8 cellular contexts compared by ENCODE assay signal in the genomic region with DNA sequence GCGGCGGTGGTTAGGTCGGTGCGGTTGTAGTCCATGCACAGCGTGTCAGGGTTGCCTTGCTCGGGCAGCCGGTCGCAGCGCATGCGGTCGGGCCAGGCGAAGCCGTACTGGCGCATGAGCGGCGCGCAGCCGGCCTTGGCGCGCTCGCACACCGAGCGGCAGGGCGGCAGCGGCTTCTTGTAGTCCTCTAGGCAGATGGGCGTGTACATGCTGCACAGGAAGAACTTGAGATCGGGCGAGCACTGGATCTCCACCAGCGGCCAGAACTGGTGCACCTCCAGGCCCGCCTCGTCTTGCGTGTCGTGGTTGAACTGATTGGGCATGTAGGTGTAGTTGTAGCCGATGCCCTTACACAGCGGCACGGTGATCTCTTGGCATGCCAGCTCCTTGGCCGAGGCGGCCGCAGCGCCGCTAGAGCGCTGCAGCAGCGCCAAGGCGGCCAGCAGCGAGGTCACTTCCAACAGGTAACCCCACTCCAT. TPM values are rescaled to one million over a fixed set of nuclear protein-coding genes. Genes with fewer than 3 reads are reported as not detected.
DNase-seq lines count a peak whose midpoint lies in the region; ATAC-seq and TF ChIP-seq lines count a peak whose summit lies in the region.

No MANE protein-coding gene starts in this region.

- POLR2A ChIA-PET in OCI-LY7 (lab: Charles Lee): no interaction called here

- TF ChIP-seq CTCF in CD14-positive monocyte (IDR thresholded peaks at IDR 0.05): no peak
- no peak for TF ChIP-seq CTCF in OCI-LY7 (conservative IDR thresholded peaks at IDR 0.05; ENCODE audit: low read length)
- TF ChIP-seq CTCF in adrenal gland (IDR thresholded peaks at IDR 0.05): peak in 1 of 6 experiments; percentile 6

- peaks cover 17% of the 10 kb centered on the region for H3K79me1 ChIP-seq in trophoblast cell (ENCODE audit: low read length)

- H2BK5ac ChIP-seq in trophoblast cell (ENCODE audit: low read depth, low read length, poor library complexity): peak overlapping the region; percentile 58

- peak overlapping the region; percentile 4 for H3K18ac ChIP-seq in trophoblast cell (ENCODE audit: low read length)

- peaks cover 78 to 85% (median 81%) of the 10 kb centered on the region in 3 donors for H3K27me3 Mint-ChIP-seq in CD14-positive monocyte (ENCODE audit: low read depth in 3 of 3)

- ATAC-seq in GM18907 (IDR thresholded peaks at IDR 0.05; ENCODE audit: unreplicated experiment): peak; percentile 36
- peak; percentile 42 for ATAC-seq in HG03280 (IDR thresholded peaks at IDR 0.05; ENCODE audit: unreplicated experiment)
- ATAC-seq in left cardiac atrium: peak; percentile 11 to 26
- ATAC-seq in GM18873 (IDR thresholded peaks at IDR 0.05; ENCODE audit: low FRiP score, unreplicated experiment): no peak

- DNase-seq in CD14-positive monocyte (ENCODE audit: low spot score) (no peak), OCI-LY7 (ENCODE audit: low spot score) (peak; percentile 83), adrenal gland (peak; percentile 60 to 78 (median 73)), left cardiac atrium (peak; percentile 77), trophoblast cell (peak; percentile 85 to 90)

- no TSS peak for BruUV-seq in OCI-LY7 (replicated peaks; lab: Mats Ljungman, UMichigan)

- peak overlapping the region; percentile 81 for H3K4me3 ChIP-seq in OCI-LY7 (ENCODE audit: low read depth, low read length, poor library complexity, severe bottlenecking)
- H3K4me3 ChIP-seq in adrenal gland: peak overlapping the region in 3 of 4 donors; percentile 12 to 71 (median 61)
- peak overlapping the region; percentile 87 for H3K4me3 ChIP-seq in trophoblast cell (ENCODE audit: low read depth, low read length)

- H3K79me2 ChIP-seq in OCI-LY7 (ENCODE audit: insufficient read depth, low read depth, low read length): no peaks in the 10 kb centered on the region
- peaks cover 4% of the 10 kb centered on the region for H3K79me2 ChIP-seq in trophoblast cell (ENCODE audit: control insufficient read depth, insufficient read depth, low read length, poor library complexity)

- H4K8ac ChIP-seq in trophoblast cell (ENCODE audit: low read depth, low read length): peak overlapping the region; percentile 45

- no peaks in the 10 kb centered on the region for H4K20me1 ChIP-seq in OCI-LY7 (ENCODE audit: insufficient read depth, low read length)

- H3K27me3 ChIP-seq in adrenal gland: no peaks in the 10 kb centered on the region
- H3K27me3 ChIP-seq in trophoblast cell (ENCODE audit: insufficient read depth, low read length): peaks cover 2% of the 10 kb centered on the region

- peaks cover 0 to 34% (median 25%) of the 10 kb centered on the region in 7 donors for H3K9me3 Mint-ChIP-seq in CD14-positive monocyte

- H2AFZ ChIP-seq in OCI-LY7 (ENCODE audit: low read length): peak overlapping the region; percentile 86
- no peak overlapping the region for H2AFZ ChIP-seq in trophoblast cell (ENCODE audit: insufficient read depth, low read length, poor library complexity)

- peaks cover 0 to 7% of the 10 kb centered on the region in 2 donors for H3K36me3 Mint-ChIP-seq in CD14-positive monocyte

- H3K9me3 ChIP-seq in OCI-LY7 (ENCODE audit: low read length) (no peaks in the 10 kb centered on the region), adrenal gland (replicated peaks in 1 of 3) (no peaks in the 10 kb centered on the region), trophoblast cell (ENCODE audit: insufficient read depth, low read depth, low read length) (peaks cover 6% of the 10 kb centered on the region)

- H2BK120ac ChIP-seq in trophoblast cell (ENCODE audit: insufficient read depth, low read length, poor library complexity): no peak overlapping the region

- TF ChIP-seq POLR2A in adrenal gland (IDR thresholded peaks at IDR 0.05): peak in 1 of 2 donors; percentile 7

- no peak overlapping the region for H2BK12ac ChIP-seq in trophoblast cell (ENCODE audit: low read length)

- H3K4me2 ChIP-seq in OCI-LY7 (ENCODE audit: low read length): peak overlapping the region; percentile 99
- H3K4me2 ChIP-seq in trophoblast cell (ENCODE audit: low read length): peak overlapping the region; percentile 72

- peak overlapping the region; percentile 70 to 87 for H3K4me3 Mint-ChIP-seq in CD14-positive monocyte

- H3K14ac ChIP-seq in trophoblast cell (ENCODE audit: low read length): peak overlapping the region; percentile 1

- H3K9me2 ChIP-seq in OCI-LY7 (ENCODE audit: insufficient read depth, low read length): no peaks in the 10 kb centered on the region

- H4K12ac ChIP-seq in trophoblast cell (ENCODE audit: low read depth, low read length): peak overlapping the region; percentile 54

- peak overlapping the region; percentile 92 for H3K9ac ChIP-seq in trophoblast cell (ENCODE audit: low read length)

- intact Hi-C loops in CD14-positive monocyte (cut with micrococcal nuclease): no loop called here
- intact Hi-C loops in OCI-LY7 (cut with micrococcal nuclease; ENCODE audit: unreplicated experiment): loop anchor here (2.0 to 10.0 kb wide), 3 partner anchors 304 to 894 kb away; partner anchors contain the start of gene CCNY
- intact Hi-C loops in adrenal gland (cut with DNase I): loop anchor here in 1 of 2 donors (5.0 kb wide), 1 partner anchor 1136 kb away; no protein-coding TSS in a partner anchor
- intact Hi-C loops in left cardiac atrium (cut with DNase I): no loop called here

- H3K36me3 ChIP-seq in OCI-LY7 (ENCODE audit: insufficient read depth, low read length) (no peaks in the 10 kb centered on the region), adrenal gland (replicated peaks in 1 of 2) (no peaks in the 10 kb centered on the region), trophoblast cell (ENCODE audit: control insufficient read depth in 1 of 2, insufficient read depth in 2 of 2, low read length in 2 of 2) (peaks cover 0 to 4% of the 10 kb centered on the region in 2 experiments)

- CTCF ChIA-PET in OCI-LY7 (lab: Charles Lee; ENCODE audit: unreplicated experiment): no interaction called here

- H3K4me1 ChIP-seq in OCI-LY7 (ENCODE audit: insufficient read depth, low read length, poor library complexity, severe bottlenecking) (peaks cover 17% of the 10 kb centered on the region), adrenal gland (replicated peaks in 1 of 2) (peaks cover 17 to 21% of the 10 kb centered on the region in 2 donors), trophoblast cell (ENCODE audit: control insufficient read depth in 1 of 2, insufficient read depth in 2 of 2, low read length in 2 of 2) (peaks cover 11 to 18% of the 10 kb centered on the region in 2 experiments)

- no peak overlapping the region for H3K4ac ChIP-seq in trophoblast cell (ENCODE audit: low read depth, low read length)

- 0 to 1% (median 0%) methylated on average over 23 to 45 of the region's 45 CpGs; no CpG with 5 or more reads in 1 of the 4 donors for WGBS in adrenal gland, 4 donors
- no CpG with 5 or more reads among the region's 45 CpGs for WGBS in trophoblast cell (ENCODE audit: extremely low coverage, insufficient coverage, insufficient read length)

- no peak overlapping the region for H3K27ac Mint-ChIP-seq in CD14-positive monocyte

- no peak overlapping the region for H2AK5ac ChIP-seq in trophoblast cell (ENCODE audit: low read length)

- H4K91ac ChIP-seq in trophoblast cell (ENCODE audit: low read depth, low read length): peak overlapping the region; percentile 75

- H3K27ac ChIP-seq in OCI-LY7 (ENCODE audit: low read depth, low read length, poor library complexity, severe bottlenecking) (no peak overlapping the region), adrenal gland (peak overlapping the region in 2 of 5 donors; percentile 78 to 80), trophoblast cell (ENCODE audit: low read depth, low read length) (peak overlapping the region; percentile 83)

- H3K23ac ChIP-seq in trophoblast cell (ENCODE audit: low read length): no peak overlapping the region

- peaks cover 32% of the 10 kb centered on the region for H3K4me1 Mint-ChIP-seq in CD14-positive monocyte

RNA-seq across cellular contexts. Expression of gene FZD8, which starts 1.1 kb away (rescaled TPM):
- polyA plus RNA-seq in CD14-positive monocyte (under 1 TPM in 1 of 2 donors, not detected in 1; 0.04 TPM), adrenal gland (1 to 10 TPM in 2 of 3 donors, under 1 TPM in 1; 0.97 to 2.3 (median 1.0) TPM)
- 4.7 and 4.9 TPM in 2 replicates for total RNA-seq in OCI-LY7 (2014; rRNA removed; shearing (Covaris generic))
- total RNA-seq in OCI-LY7 (2022) (3.9 and 4.2 TPM in 2 replicates), adrenal gland (1 to 10 TPM; 2.8 to 5.9 (median 4.2) TPM), left cardiac atrium (10 to 100 TPM in 1 of 2 donors, 1 to 10 TPM in 1; 8.9 to 14.8 TPM)
- polyA plus RNA-seq in trophoblast cell (2013): 6.6 TPM in 2 replicates

RNA-seq across cellular contexts. Expression of gene GJD4, which starts 35.8 kb away (rescaled TPM):
- polyA plus RNA-seq in CD14-positive monocyte (not detected), adrenal gland (not detected)
- not detected in 2 replicates for total RNA-seq in OCI-LY7 (2014; rRNA removed; shearing (Covaris generic))
- total RNA-seq in OCI-LY7 (2022) (not detected in 2 replicates), adrenal gland (not detected), left cardiac atrium (not detected)
- 0.04 and 0.05 TPM in 2 replicates for polyA plus RNA-seq in trophoblast cell (2013)
